In the genomic region with DNA sequence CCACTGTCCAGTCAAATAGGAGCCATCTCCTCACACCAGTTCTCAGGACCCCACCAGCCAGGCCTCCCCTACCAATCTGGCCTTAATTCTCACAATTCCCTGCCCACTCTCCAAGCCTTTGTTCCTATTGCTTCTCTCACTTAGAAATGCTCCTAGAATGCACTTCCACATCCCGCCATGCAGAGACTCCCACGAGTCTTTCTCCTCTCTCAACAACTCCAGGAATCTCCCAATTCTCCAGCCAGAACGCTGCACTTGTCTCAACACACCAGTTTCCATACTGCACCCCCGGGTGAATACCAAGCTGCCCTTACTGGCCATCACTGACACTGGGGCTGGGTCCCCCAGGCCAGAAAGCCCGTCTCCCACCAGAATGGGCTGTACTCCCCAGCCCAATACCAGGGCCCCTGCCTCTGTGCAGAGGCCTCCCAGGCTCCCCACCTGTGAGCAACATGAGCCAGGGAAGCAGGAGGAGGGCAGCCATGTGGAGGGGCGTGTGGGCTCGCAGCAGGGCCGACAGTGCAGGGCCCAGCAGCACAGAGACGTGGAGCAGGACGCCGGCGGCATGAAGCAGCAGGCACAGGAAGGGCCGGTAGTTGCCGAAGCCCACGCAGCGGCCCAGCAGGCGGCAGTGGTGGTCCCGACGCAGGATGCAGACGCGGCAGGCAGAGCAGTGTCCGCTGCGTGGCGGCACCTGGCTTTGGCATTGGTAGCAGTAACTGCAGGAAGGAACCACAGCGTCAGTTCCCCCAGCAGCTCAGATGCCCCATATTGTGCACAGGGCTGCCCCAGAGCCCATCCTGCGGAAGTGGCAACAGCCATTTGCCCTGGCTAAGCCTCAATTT, we compare ENCODE assay signal across 7 cellular contexts. TPM values are rescaled to one million over a fixed set of nuclear protein-coding genes. Genes with fewer than 3 reads are reported as not detected.
DNase-seq lines count a peak whose midpoint lies in the region; ATAC-seq and TF ChIP-seq lines count a peak whose summit lies in the region.
"Had no signal": no experiment of that assay in that cellular context is flagged by ENCODE, and none has a peak within 500 bp of the region (broad histone marks: within the 10 kb centered on the region; RNA-seq: fewer than 3 reads in every experiment).

No MANE protein-coding gene starts in this region.

- POLR2A ChIA-PET in activated CD8-positive, alpha-beta T cell treated with anti-CD3 and anti-CD28 coated beads for 36 hours (lab: Charles Lee) = interaction anchor here (0.6 to 1.4 kb wide), 4 partner anchors 10 to 1605 kb away, joined by 3 to 7 read pairs (median 4); no protein-coding TSS in a partner anchor

- peak; percentile 86 for DNase-seq in activated CD8-positive, alpha-beta T cell treated with anti-CD3 and anti-CD28 coated beads for 36 hours
- DNase-seq in germinal center (ENCODE audit: low spot score) (peak; percentile 74), A172 (ENCODE audit: low spot score) (no peak)
- DNase-seq in stimulated activated CD8-positive, alpha-beta memory T cell treated with anti-CD3 and anti-CD28 coated beads, Interleukin-7, amount 100 ng/mL, for 24 hours (ENCODE audit: low read depth) = peak; percentile 18

- H3K9me3 Mint-ChIP-seq in activated CD8-positive, alpha-beta T cell treated with anti-CD3 and anti-CD28 coated beads for 36 hours = no peaks in the 10 kb centered on the region

- peak; percentile 36 for ATAC-seq in GM18909 (IDR thresholded peaks at IDR 0.05; ENCODE audit: poor library complexity, unreplicated experiment)
- peak; percentile 63 for ATAC-seq in activated CD8-positive, alpha-beta T cell treated with anti-CD3 and anti-CD28 coated beads for 36 hours
- ATAC-seq in GM18520 (IDR thresholded peaks at IDR 0.05; ENCODE audit: unreplicated experiment) = no peak

- peak overlapping the region; percentile 86 for H3K27ac Mint-ChIP-seq in activated CD8-positive, alpha-beta T cell treated with anti-CD3 and anti-CD28 coated beads for 36 hours

- H3K27me3 Mint-ChIP-seq in activated CD8-positive, alpha-beta T cell treated with anti-CD3 and anti-CD28 coated beads for 36 hours = no peaks in the 10 kb centered on the region

- intact Hi-C loops in activated CD8-positive, alpha-beta T cell treated with anti-CD3 and anti-CD28 coated beads for 36 hours (cut with micrococcal nuclease) = loop anchor here (10.0 kb wide), 2 partner anchors 59 to 131 kb away; a partner anchor contains a TSS

- peak overlapping the region; percentile 75 for H3K4me3 Mint-ChIP-seq in activated CD8-positive, alpha-beta T cell treated with anti-CD3 and anti-CD28 coated beads for 36 hours

- H3K36me3 Mint-ChIP-seq in activated CD8-positive, alpha-beta T cell treated with anti-CD3 and anti-CD28 coated beads for 36 hours (ENCODE audit: low read depth) = peaks cover 12% of the 10 kb centered on the region

- peaks cover 17% of the 10 kb centered on the region for H3K4me1 Mint-ChIP-seq in activated CD8-positive, alpha-beta T cell treated with anti-CD3 and anti-CD28 coated beads for 36 hours (ENCODE audit: low read depth)

- peak; percentile 64 for TF ChIP-seq CTCF in activated CD8-positive, alpha-beta T cell treated with anti-CD3 and anti-CD28 coated beads for 36 hours (IDR thresholded peaks at IDR 0.05)

- CTCF ChIA-PET in activated CD8-positive, alpha-beta T cell treated with anti-CD3 and anti-CD28 coated beads for 36 hours (lab: Charles Lee) = interaction anchor here (0.8 to 1.4 kb wide), 4 partner anchors 9 to 291 kb away, joined by 3 read pairs; a partner anchor contains a TSS

RNA-seq across cellular contexts. Expression of a gene that starts 2.4 kb away (rescaled TPM):
- 10 to 100 TPM; 13.2 to 14.0 TPM for total RNA-seq in activated CD8-positive, alpha-beta T cell treated with anti-CD3 and anti-CD28 coated beads for 36 hours
- 17.4 and 21.5 TPM in 2 replicates for total RNA-seq in A172 (2014; rRNA removed; shearing (Covaris generic))

RNA-seq across cellular contexts. Expression of a gene that starts 3.2 kb away (rescaled TPM):
- total RNA-seq in activated CD8-positive, alpha-beta T cell treated with anti-CD3 and anti-CD28 coated beads for 36 hours = under 1 TPM in 1 of 2 experiments, not detected in 1; 0.14 TPM
- 11.2 TPM in 1 of 2 replicates, not detected in the other for total RNA-seq in A172 (2014; rRNA removed; shearing (Covaris generic))
- total RNA-seq: SJSA1 had no signal

RNA-seq across cellular contexts. Expression of a gene that starts 24.9 kb away (rescaled TPM):
- total RNA-seq in activated CD8-positive, alpha-beta T cell treated with anti-CD3 and anti-CD28 coated beads for 36 hours = 1 to 10 TPM in 1 of 2 experiments, under 1 TPM in 1; 0.68 to 1.3 TPM
- total RNA-seq in A172 (2014; rRNA removed; shearing (Covaris generic)) = 1.6 and 7.8 TPM in 2 replicates

RNA-seq across cellular contexts. Expression of a gene that starts 33.0 kb away (rescaled TPM):
- 1 to 10 TPM; 7.7 to 7.9 TPM for total RNA-seq in activated CD8-positive, alpha-beta T cell treated with anti-CD3 and anti-CD28 coated beads for 36 hours
- total RNA-seq in A172 (2014; rRNA removed; shearing (Covaris generic)) = 14.7 and 22.0 TPM in 2 replicates

RNA-seq across cellular contexts. Expression of a gene that starts 49.4 kb away (rescaled TPM):
- total RNA-seq in activated CD8-positive, alpha-beta T cell treated with anti-CD3 and anti-CD28 coated beads for 36 hours = under 1 TPM; 0.14 to 0.27 TPM
- 0.31 and 1.2 TPM in 2 replicates for total RNA-seq in A172 (2014; rRNA removed; shearing (Covaris generic))
